In the genomic region with DNA sequence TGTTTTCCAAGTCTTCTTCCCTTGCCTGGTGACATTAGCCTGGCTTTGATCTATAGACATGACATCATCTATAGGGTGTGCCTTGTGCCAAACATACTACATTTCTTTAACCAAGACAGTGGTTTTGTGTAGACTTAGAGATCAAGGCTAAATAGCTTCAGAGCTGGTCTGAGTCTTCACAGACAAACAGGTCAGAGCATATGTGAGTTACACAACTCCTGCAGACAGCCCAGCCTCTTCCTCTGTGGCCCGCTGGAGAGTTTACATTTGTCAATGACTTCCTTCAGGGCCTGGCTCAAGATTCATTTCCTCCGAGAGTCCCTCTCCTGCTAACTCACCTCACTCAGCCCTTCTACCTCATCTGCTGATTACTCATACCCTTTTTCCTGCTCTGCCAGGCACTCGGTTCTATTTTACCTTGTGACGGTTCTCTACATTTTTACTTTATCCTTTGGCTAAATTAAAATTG, we compare ENCODE assay signal across 8 cellular contexts.
DNase-seq lines count a peak whose midpoint lies in the region; ATAC-seq and TF ChIP-seq lines count a peak whose summit lies in the region.

No MANE protein-coding gene starts in this region.

- peak overlapping the region in 9 of 11 experiments; percentile 17 to 68 (median 59); a peak in 16 of 22 replicates for H3K27ac ChIP-seq in BLaER1 treated with 17β-estradiol and CSF1 and Interleukin-3, amounts not matched to agents 10 nM and 100 nM
- H3K27ac ChIP-seq in Karpas-422 (ENCODE audit: low read length): no peak overlapping the region
- peak overlapping the region; percentile 11 for H3K27ac ChIP-seq in left ventricle myocardium inferior (replicated peaks)

- H2AFZ ChIP-seq in Karpas-422 (ENCODE audit: low read length): no peak overlapping the region

- H3K4me1 Mint-ChIP-seq in activated T-cell treated with anti-CD3 and anti-CD28 coated beads, Interleukin-2, amount 50 U/mL, for 4 hours (ENCODE audit: low read depth): peaks cover 7% of the 10 kb centered on the region

- ATAC-seq in activated T-cell treated with anti-CD3 and anti-CD28 coated beads, Interleukin-2, amount 50 U/mL, for 4 hours: peak; percentile 60 to 80
- no peak for ATAC-seq in GM18867 (IDR thresholded peaks at IDR 0.05; ENCODE audit: unreplicated experiment)
- no peak for ATAC-seq in GM18517 (IDR thresholded peaks at IDR 0.05; ENCODE audit: unreplicated experiment)

- DNase-seq in Karpas-422 (peak; percentile 43), left ventricle myocardium inferior (peak; percentile 29), NCI-H345 treated with DMSO at 0.1 percent for 48 hours (lab: John Stamatoyannopoulos, UW; ENCODE audit: unreplicated experiment) (no peak)
- DNase-seq in activated T-cell treated with anti-CD3 and anti-CD28 coated beads, Interleukin-2, amount 50 U/mL, for 4 hours: no peak
- DNase-seq in stimulated activated CD8-positive, alpha-beta memory T cell treated with anti-CD3 and anti-CD28 coated beads, Interleukin-7, amount 100 ng/mL, for 4 hours (ENCODE audit: low read depth in 2 of 2): peak; percentile 3

- peak overlapping the region in 5 of 11 experiments; percentile 3 to 39 (median 6); a peak in 3 of 22 replicates for H3K9ac ChIP-seq in BLaER1 treated with 17β-estradiol and CSF1 and Interleukin-3, amounts not matched to agents 10 nM and 100 nM
- H3K9ac ChIP-seq in Karpas-422 (ENCODE audit: low read length): no peak overlapping the region

- H3K4me3 ChIP-seq in BLaER1 treated with 17β-estradiol and CSF1 and Interleukin-3, amounts not matched to agents 10 nM and 100 nM: no peak overlapping the region
- H3K4me3 ChIP-seq in Karpas-422 (ENCODE audit: low read length) (no peak overlapping the region), left ventricle myocardium inferior (no peak overlapping the region)

- no peaks in the 10 kb centered on the region for H4K20me1 ChIP-seq in BLaER1 treated with 17β-estradiol and CSF1 and Interleukin-3, amounts not matched to agents 10 nM and 100 nM
- H4K20me1 ChIP-seq in Karpas-422 (ENCODE audit: insufficient read depth, low read depth, low read length): no peaks in the 10 kb centered on the region

- no peaks in the 10 kb centered on the region for H3K27me3 ChIP-seq in BLaER1 treated with 17β-estradiol and CSF1 and Interleukin-3, amounts not matched to agents 10 nM and 100 nM
- H3K27me3 ChIP-seq in Karpas-422 (ENCODE audit: low read length): no peaks in the 10 kb centered on the region
- H3K27me3 ChIP-seq in left ventricle myocardium inferior (ENCODE audit: low read depth): no peaks in the 10 kb centered on the region

- no peaks in the 10 kb centered on the region for H3K36me3 ChIP-seq in BLaER1 treated with 17β-estradiol and CSF1 and Interleukin-3, amounts not matched to agents 10 nM and 100 nM
- H3K36me3 ChIP-seq in Karpas-422 (ENCODE audit: insufficient read depth, low read length) (no peaks in the 10 kb centered on the region), left ventricle myocardium inferior (no peaks in the 10 kb centered on the region)

- peaks cover 2% of the 10 kb centered on the region for H3K27me3 Mint-ChIP-seq in activated T-cell treated with anti-CD3 and anti-CD28 coated beads, Interleukin-2, amount 50 U/mL, for 4 hours (ENCODE audit: low read depth)

- no peak for TF ChIP-seq CTCF in left ventricle myocardium inferior (IDR thresholded peaks at IDR 0.05; ENCODE audit: borderline replicate concordance)

- H3K9me2 ChIP-seq in Karpas-422 (replicated peaks; ENCODE audit: insufficient read depth, low read length): no peaks in the 10 kb centered on the region

- H3K9me3 Mint-ChIP-seq in activated T-cell treated with anti-CD3 and anti-CD28 coated beads, Interleukin-2, amount 50 U/mL, for 4 hours: peaks cover 9% of the 10 kb centered on the region

- H3K4me2 ChIP-seq in BLaER1 treated with 17β-estradiol and CSF1 and Interleukin-3, amounts not matched to agents 10 nM and 100 nM: peak overlapping the region; percentile 20 to 68 (median 53); a peak in 20 of 22 replicates
- H3K4me2 ChIP-seq in Karpas-422 (ENCODE audit: low read depth, low read length, poor library complexity, severe bottlenecking): no peak overlapping the region

- H3K4me1 ChIP-seq in BLaER1 treated with 17β-estradiol and CSF1 and Interleukin-3, amounts not matched to agents 10 nM and 100 nM: peaks cover 3 to 32% (median 24%) of the 10 kb centered on the region in 10 experiments; a peak in 18 of 20 replicates
- H3K4me1 ChIP-seq in Karpas-422 (ENCODE audit: low read length): no peaks in the 10 kb centered on the region
- H3K4me1 ChIP-seq in left ventricle myocardium inferior: peaks cover 29% of the 10 kb centered on the region

- no peaks in the 10 kb centered on the region for H3K79me2 ChIP-seq in Karpas-422 (ENCODE audit: low read length)

- no peaks in the 10 kb centered on the region for H3K36me3 Mint-ChIP-seq in activated T-cell treated with anti-CD3 and anti-CD28 coated beads, Interleukin-2, amount 50 U/mL, for 4 hours (ENCODE audit: insufficient read depth)

- peaks cover 0 to 11% (median 0%) of the 10 kb centered on the region in 11 experiments; a peak in 3 of 22 replicates for H3K9me3 ChIP-seq in BLaER1 treated with 17β-estradiol and CSF1 and Interleukin-3, amounts not matched to agents 10 nM and 100 nM (replicated peaks in 1 of 11)
- H3K9me3 ChIP-seq in Karpas-422 (ENCODE audit: low read length): no peaks in the 10 kb centered on the region
- H3K9me3 ChIP-seq in left ventricle myocardium inferior (replicated peaks): no peaks in the 10 kb centered on the region

- intact Hi-C loops in left ventricle myocardium inferior (cut with micrococcal nuclease): no loop called here

- no peak overlapping the region for H3K4me3 Mint-ChIP-seq in activated T-cell treated with anti-CD3 and anti-CD28 coated beads, Interleukin-2, amount 50 U/mL, for 4 hours

Comparison
In these comparisons a context has a peak if more than half of its experiments do, and no peak if none do; other contexts are left out.
1. DNase-seq: peak in Karpas-422 (single experiment), left ventricle myocardium inferior (single experiment) and stimulated activated CD8-positive, alpha-beta memory T cell treated with anti-CD3 and anti-CD28 coated beads, Interleukin-7, amount 100 ng/mL, for 4 hours (2 of 2); none in activated T-cell treated with anti-CD3 and anti-CD28 coated beads, Interleukin-2, amount 50 U/mL, for 4 hours (single experiment) and NCI-H345 treated with DMSO at 0.1 percent for 48 hours (single experiment).
2. ATAC-seq: peak in activated T-cell treated with anti-CD3 and anti-CD28 coated beads, Interleukin-2, amount 50 U/mL, for 4 hours (2 of 2); none in GM18867 (single experiment) and GM18517 (single experiment).